In genomic region chr5:6525910-6526309, GRCh38 we compare ENCODE assay signal across 9 cellular contexts.
A peak's percentile ranks its signal among the peaks of the same experiment; 100 is the strongest.
DNase-seq lines count a peak whose midpoint lies in the region; ATAC-seq, FAIRE-seq and TF ChIP-seq lines count a peak whose summit lies in the region.
"Had no signal": no experiment of that assay in that cellular context is flagged by ENCODE, and none has a peak within 500 bp of the region (broad histone marks: within the 10 kb centered on the region; RNA-seq: fewer than 3 reads in every experiment).

No MANE protein-coding gene starts in this region.

- H3K36me3 Mint-ChIP-seq in T-helper 2 cell treated with Interferon-gamma antibody and Interleukin-4, amounts not matched to agents 5 μg/mL and 100 μg/mL, for 36 hours (ENCODE audit: low read depth): no peaks in the 10 kb centered on the region

- peak; percentile 55 for ATAC-seq in left lung
- no peak for ATAC-seq in lower lobe of right lung
- no peak for ATAC-seq in GM19328 (IDR thresholded peaks at IDR 0.05; ENCODE audit: unreplicated experiment)

- H3K4me1 ChIP-seq in left lung: no peaks in the 10 kb centered on the region
- H3K4me1 ChIP-seq in lower lobe of right lung: no peaks in the 10 kb centered on the region
- H3K4me1 ChIP-seq: esophagus squamous epithelium had no signal

- H3K4me1 Mint-ChIP-seq in T-helper 2 cell treated with Interferon-gamma antibody and Interleukin-4, amounts not matched to agents 5 μg/mL and 100 μg/mL, for 36 hours (ENCODE audit: low read depth): no peaks in the 10 kb centered on the region

- H3K27ac ChIP-seq in VCaP: no peak overlapping the region
- H3K27ac ChIP-seq in left lung: no peak overlapping the region
- no peak overlapping the region for H3K27ac ChIP-seq in lower lobe of right lung
- H3K27ac ChIP-seq: esophagus squamous epithelium had no signal

- no peaks in the 10 kb centered on the region for H3K36me3 ChIP-seq in left lung
- H3K36me3 ChIP-seq in lower lobe of right lung: no peaks in the 10 kb centered on the region
- H3K36me3 ChIP-seq: esophagus squamous epithelium had no signal

- DNase-seq in EH (ENCODE audit: low read depth): peak; percentile 34
- DNase-seq in HTR-8/SVneo (ENCODE audit: insufficient read length, low spot score): peak; percentile 79
- no peak for DNase-seq in left lung
- no peak for DNase-seq in DMS79 treated with DMSO at 0.1 percent for 48 hours (lab: John Stamatoyannopoulos, UW)
- DNase-seq in lower lobe of right lung: no peak
- no peak for DNase-seq in T-helper 2 cell treated with Interferon-gamma antibody and Interleukin-4, amounts not matched to agents 5 μg/mL and 100 μg/mL, for 36 hours (ENCODE audit: low spot score)
- DNase-seq: esophagus squamous epithelium had no signal

- no peaks in the 10 kb centered on the region for H3K9me3 Mint-ChIP-seq in T-helper 2 cell treated with Interferon-gamma antibody and Interleukin-4, amounts not matched to agents 5 μg/mL and 100 μg/mL, for 36 hours

- H3K27me3 ChIP-seq in left lung (peaks cover 0 to 17% of the 10 kb centered on the region in 2 donors), lower lobe of right lung (ENCODE audit: low read depth) (no peaks in the 10 kb centered on the region)
- H3K27me3 ChIP-seq: esophagus squamous epithelium had no signal

- intact Hi-C loops in left lung (cut with DNase I): no loop called here
- intact Hi-C loops in lower lobe of right lung (cut with DNase I): no loop called here

- H3K4me3 Mint-ChIP-seq in T-helper 2 cell treated with Interferon-gamma antibody and Interleukin-4, amounts not matched to agents 5 μg/mL and 100 μg/mL, for 36 hours: no peak overlapping the region

- H3K4me3 ChIP-seq in left lung (no peak overlapping the region), lower lobe of right lung (no peak overlapping the region)
- H3K4me3 ChIP-seq: esophagus squamous epithelium had no signal

- FAIRE-seq in HTR-8/SVneo (lab: Jason Lieb, UNC): no peak

- TF ChIP-seq CTCF in VCaP (conservative IDR thresholded peaks at IDR 0.05): peak; percentile 85
- no peak for TF ChIP-seq CTCF in left lung (IDR thresholded peaks at IDR 0.05)
- TF ChIP-seq CTCF in lower lobe of right lung (IDR thresholded peaks at IDR 0.05): no peak

- H3K27me3 Mint-ChIP-seq in T-helper 2 cell treated with Interferon-gamma antibody and Interleukin-4, amounts not matched to agents 5 μg/mL and 100 μg/mL, for 36 hours (ENCODE audit: low read depth): peaks cover 3% of the 10 kb centered on the region

- H3K27ac Mint-ChIP-seq in T-helper 2 cell treated with Interferon-gamma antibody and Interleukin-4, amounts not matched to agents 5 μg/mL and 100 μg/mL, for 36 hours: no peak overlapping the region

- H3K9me3 ChIP-seq in left lung (no peaks in the 10 kb centered on the region), lower lobe of right lung (no peaks in the 10 kb centered on the region)
- H3K9me3 ChIP-seq: esophagus squamous epithelium had no signal

Comparison
In these comparisons a context has a peak if more than half of its experiments do, and no peak if none do; other contexts are left out.
1. DNase-seq: peak in EH (single experiment) and HTR-8/SVneo (single experiment); none in left lung (0 of 2), DMS79 treated with DMSO at 0.1 percent for 48 hours (single experiment), lower lobe of right lung (single experiment) and T-helper 2 cell treated with Interferon-gamma antibody and Interleukin-4, amounts not matched to agents 5 μg/mL and 100 μg/mL, for 36 hours (single experiment).